2 cellular contexts compared by ENCODE assay signal in the genomic region with DNA sequence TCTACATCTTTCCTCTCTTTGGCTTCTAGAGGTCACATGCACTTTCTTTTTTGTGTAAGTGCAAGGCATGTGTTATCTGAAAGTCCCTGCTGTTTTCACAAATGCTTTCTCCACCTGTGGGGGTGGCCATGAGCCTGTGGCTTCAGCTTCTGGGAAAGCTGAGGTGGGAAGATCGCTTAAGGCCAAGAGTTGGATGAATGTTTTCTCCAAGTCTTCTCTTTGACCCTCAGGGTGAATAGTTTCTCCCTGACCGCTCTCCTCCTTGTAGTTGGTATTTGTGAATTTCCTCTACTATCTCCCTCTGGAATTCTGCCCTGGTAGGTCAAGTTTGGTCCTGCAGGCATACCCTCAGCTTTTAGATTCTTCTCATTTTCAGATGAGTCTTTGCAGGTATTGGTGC.
A peak's percentile ranks its signal among the peaks of the same experiment; 100 is the strongest.
TF ChIP-seq lines count a peak whose summit lies in the region.

No MANE protein-coding gene starts in this region.

TF ChIP-seq in IMR-90, 13 proteins besides CTCF, POLR2A, EP300 and RAD21:
- no peak for TF ChIP-seq RCOR1 (IDR thresholded peaks at IDR 0.05; ENCODE audit: insufficient replicate concordance, low read length)
- no peak for TF ChIP-seq MAZ (IDR thresholded peaks at IDR 0.05; ENCODE audit: borderline replicate concordance, low read depth, low read length)
- no peak for TF ChIP-seq FOS (IDR thresholded peaks at IDR 0.05; ENCODE audit: low read depth, low read length)
- TF ChIP-seq, protein P1, sequence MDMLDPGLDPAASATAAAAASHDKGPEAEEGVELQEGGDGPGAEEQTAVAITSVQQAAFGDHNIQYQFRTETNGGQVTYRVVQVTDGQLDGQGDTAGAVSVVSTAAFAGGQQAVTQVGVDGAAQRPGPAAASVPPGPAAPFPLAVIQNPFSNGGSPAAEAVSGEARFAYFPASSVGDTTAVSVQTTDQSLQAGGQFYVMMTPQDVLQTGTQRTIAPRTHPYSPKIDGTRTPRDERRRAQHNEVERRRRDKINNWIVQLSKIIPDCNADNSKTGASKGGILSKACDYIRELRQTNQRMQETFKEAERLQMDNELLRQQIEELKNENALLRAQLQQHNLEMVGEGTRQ (IDR thresholded peaks at IDR 0.05; ENCODE audit: low read depth, low read length): no peak
- no peak for TF ChIP-seq NFE2L2 (IDR thresholded peaks at IDR 0.05; ENCODE audit: low read depth, low read length)
- TF ChIP-seq BHLHE40 (IDR thresholded peaks at IDR 0.05; ENCODE audit: low read depth, low read length): no peak
- TF ChIP-seq SMC3 (IDR thresholded peaks at IDR 0.05; ENCODE audit: low read depth, low read length): no peak
- no peak for TF ChIP-seq RFX5 (IDR thresholded peaks at IDR 0.05; ENCODE audit: low read depth, low read length)
- no peak for TF ChIP-seq MXI1 (IDR thresholded peaks at IDR 0.05; ENCODE audit: borderline replicate concordance, low read depth, low read length)
- TF ChIP-seq MAFK (IDR thresholded peaks at IDR 0.05; ENCODE audit: low read depth, low read length): no peak
- no peak for TF ChIP-seq ELK1 (IDR thresholded peaks at IDR 0.05; ENCODE audit: borderline replicate concordance, low read depth, low read length)
- TF ChIP-seq CEBPB (IDR thresholded peaks at IDR 0.05; ENCODE audit: low read depth, low read length): no peak
- no peak for TF ChIP-seq CHD1 (IDR thresholded peaks at IDR 0.05; ENCODE audit: low read depth, low read length)

TF ChIP-seq in GM12878, 131 proteins besides CTCF, POLR2A, EP300 and RAD21:
- TF ChIP-seq NR2C2 (IDR thresholded peaks at IDR 0.05; ENCODE audit: borderline replicate concordance, control insufficient read depth, insufficient read length, low read depth) (no peak), POLR2AphosphoS2 (IDR thresholded peaks at IDR 0.05; ENCODE audit: low read depth, low read length) (no peak), ZSCAN29 (IDR thresholded peaks at IDR 0.05) (no peak), BHLHE40 (IDR thresholded peaks at IDR 0.05; ENCODE audit: borderline replicate concordance in 1 of 2, low read depth in 2 of 2, low read length in 1 of 2) (peak in 1 of 2 experiments; percentile 23; a peak in 1 of 4 replicates), BACH1 (IDR thresholded peaks at IDR 0.05; ENCODE audit: borderline replicate concordance) (0 out of 2 replicates have a peak, but pooled peaks have one; percentile 9), IKZF2 (IDR thresholded peaks at IDR 0.05) (peak; percentile 24 to 37; a peak in 2 of 4 replicates), IKZF1 (conservative IDR thresholded peaks at IDR 0.05) (peak; percentile 53; the same call in 1 of the 2 replicates)
